In genomic region chr3:129352650-129353588, GRCh38 we compare ENCODE assay signal across 24 cellular contexts.
DNase-seq lines count a peak whose midpoint lies in the region; ATAC-seq and TF ChIP-seq lines count a peak whose summit lies in the region.
"Had no signal": no experiment of that assay in that cellular context is flagged by ENCODE, and none has a peak within 500 bp of the region (broad histone marks: within the 10 kb centered on the region; RNA-seq: fewer than 3 reads in every experiment).

No MANE protein-coding gene starts in this region.

- H3K4me2 ChIP-seq in mesendoderm (ENCODE audit: low read length), result no peak overlapping the region
- H3K4me2 ChIP-seq: KMS-11 had no signal

- no peak overlapping the region for H2AK5ac ChIP-seq in mesendoderm (ENCODE audit: low read length)

- no peaks in the 10 kb centered on the region for H3K9me3 ChIP-seq in heart left ventricle
- H3K9me3 ChIP-seq in esophagus squamous epithelium, result no peaks in the 10 kb centered on the region
- H3K9me3 ChIP-seq in thyroid gland, result no peaks in the 10 kb centered on the region
- H3K9me3 ChIP-seq: upper lobe of right lung had no signal

- H2BK120ac ChIP-seq in mesendoderm (ENCODE audit: low read depth, low read length), result no peak overlapping the region

- H3K79me1 ChIP-seq in mesendoderm (ENCODE audit: low read length), result no peaks in the 10 kb centered on the region

- H3K4me1 ChIP-seq in heart left ventricle (peaks cover 0 to 23% (median 14%) of the 10 kb centered on the region in 12 donors), esophagus squamous epithelium (peaks cover 0 to 20% (median 0%) of the 10 kb centered on the region in 3 donors), mesendoderm (ENCODE audit: control insufficient read depth, low read depth, low read length) (no peaks in the 10 kb centered on the region), thyroid gland (no peaks in the 10 kb centered on the region)
- H3K4me1 ChIP-seq: upper lobe of right lung had no signal

- no peak overlapping the region for H3K56ac ChIP-seq in mesendoderm (ENCODE audit: low read length)

- H4K8ac ChIP-seq in mesendoderm (ENCODE audit: low read depth, low read length), result no peak overlapping the region

- no peak overlapping the region for H3K23ac ChIP-seq in mesendoderm (ENCODE audit: low read length)

- H2BK5ac ChIP-seq in mesendoderm (ENCODE audit: low read length), result no peak overlapping the region

- H3K4ac ChIP-seq in mesendoderm (ENCODE audit: low read depth, low read length), result no peak overlapping the region

- no peak overlapping the region for H3K9ac ChIP-seq in mesendoderm (ENCODE audit: low read length)
- H3K9ac ChIP-seq: KMS-11 had no signal

- no peaks in the 10 kb centered on the region for H3K36me3 ChIP-seq in heart left ventricle
- H3K36me3 ChIP-seq in esophagus squamous epithelium, result no peaks in the 10 kb centered on the region
- H3K36me3 ChIP-seq in mesendoderm (ENCODE audit: control insufficient read depth, insufficient read depth, low read length), result no peaks in the 10 kb centered on the region
- no peaks in the 10 kb centered on the region for H3K36me3 ChIP-seq in thyroid gland
- H3K36me3 ChIP-seq: upper lobe of right lung had no signal

- intact Hi-C loops in heart left ventricle (cut with DNase I) (no loop called here), cardiac septum (cut with DNase I) (no loop called here), esophagus squamous epithelium (cut with DNase I) (no loop called here), thyroid gland (cut with DNase I) (no loop called here)

- peak; percentile 17 to 65 (median 36) for ATAC-seq in heart left ventricle
- ATAC-seq in HG03095 (IDR thresholded peaks at IDR 0.05; ENCODE audit: unreplicated experiment), result no peak
- ATAC-seq: CD8-positive, alpha-beta T cell; upper lobe of right lung had no signal

- TF ChIP-seq POLR2A in heart left ventricle (IDR thresholded peaks at IDR 0.05), result no peak
- no peak for TF ChIP-seq POLR2A in esophagus squamous epithelium (IDR thresholded peaks at IDR 0.05)
- TF ChIP-seq POLR2A in thyroid gland (IDR thresholded peaks at IDR 0.05), result no peak

- no peak overlapping the region for H2BK15ac ChIP-seq in mesendoderm (replicated peaks; ENCODE audit: low read depth)

- H3K79me2 ChIP-seq in mesendoderm (ENCODE audit: control insufficient read depth, insufficient read depth, low read length), result no peaks in the 10 kb centered on the region

- H4K5ac ChIP-seq in mesendoderm (ENCODE audit: low read length), result no peak overlapping the region

- WGBS in heart left ventricle, 4 donors, result 67 to 75% (median 72%) methylated on average over 13 to 14 of the region's 14 CpGs
- 48 to 50% methylated on average over 6 to 9 of the region's 14 CpGs for WGBS in esophagus squamous epithelium, 2 donors
- WGBS in mesendoderm (ENCODE audit: extremely low coverage, insufficient coverage, low lambda C conversion rate), result no CpG with 5 or more reads among the region's 14 CpGs
- 69 to 82% methylated on average over 13 to 14 of the region's 14 CpGs for whole genome bisulfite sequencing in thyroid gland, 2 donors

- H3K4me3 ChIP-seq in heart left ventricle (no peak overlapping the region), esophagus squamous epithelium (no peak overlapping the region), mesendoderm (ENCODE audit: low read length) (no peak overlapping the region), thyroid gland (replicated peaks in 1 of 3) (no peak overlapping the region)
- H3K4me3 ChIP-seq: skin epidermis, upper lobe of right lung had no signal

- TF ChIP-seq CTCF in heart left ventricle (IDR thresholded peaks at IDR 0.05) (peak in 2 of 12 donors; percentile 11 to 18), esophagus squamous epithelium (IDR thresholded peaks at IDR 0.05) (peak in 1 of 6 experiments; percentile 9), thyroid gland (IDR thresholded peaks at IDR 0.05) (no peak)

- DNase-seq in heart left ventricle, result peak in 4 of 5 donors; percentile 49 to 53 (median 51)
- no peak for DNase-seq in cardiac septum (ENCODE audit: low spot score)
- no peak for DNase-seq in esophagus squamous epithelium (lab: John Stamatoyannopoulos, UW)
- DNase-seq in mesendoderm, result peak; percentile 28
- no peak for DNase-seq in thyroid gland
- no peak for DNase-seq in central memory CD4-positive, alpha-beta T cell
- DNase-seq in DMS153 (lab: John Stamatoyannopoulos, UW), result no peak
- DNase-seq: activated CD4-positive, alpha-beta T cell treated with anti-CD3 and anti-CD28 coated beads for 48 hours; activated naive CD4-positive, alpha-beta T cell treated with Interleukin-2 at 50 U/mL for 16 hours; activated T-cell treated with anti-CD3 and anti-CD28 coated beads, Interleukin-2, amount 50 U/mL, for 48 hours; AML-193; amniotic stem cell; CD8-positive, alpha-beta T cell; GOT3; hypothalamus; NCI-H1694; NCI-H2171; NCI-H524 treated with DMSO at 0.1 percent for 48 hours; nephron progenitor cell; upper lobe of right lung had no signal

- H3K18ac ChIP-seq in mesendoderm (ENCODE audit: low read length), result no peak overlapping the region

- H3K27me3 ChIP-seq in heart left ventricle (no peaks in the 10 kb centered on the region), esophagus squamous epithelium (no peaks in the 10 kb centered on the region), mesendoderm (ENCODE audit: insufficient read depth, low read length, poor library complexity) (no peaks in the 10 kb centered on the region), thyroid gland (no peaks in the 10 kb centered on the region)
- H3K27me3 ChIP-seq: upper lobe of right lung had no signal

- peak overlapping the region; percentile 24 to 78 (median 58) for H3K27ac ChIP-seq in heart left ventricle
- peak overlapping the region in 3 of 4 donors; percentile 34 to 62 (median 37) for H3K27ac ChIP-seq in esophagus squamous epithelium
- H3K27ac ChIP-seq in mesendoderm (ENCODE audit: low read depth, low read length), result no peak overlapping the region
- H3K27ac ChIP-seq in thyroid gland, result peak overlapping the region; percentile 6 to 50 (median 38)
- H3K27ac ChIP-seq: KMS-11, upper lobe of right lung, VCaP had no signal

Comparison
In these comparisons a context has a peak if more than half of its experiments do, and no peak if none do; other contexts are left out.
1. DNase-seq: peak in heart left ventricle (4 of 5) and mesendoderm (single experiment); none in cardiac septum (single experiment), esophagus squamous epithelium (single experiment), thyroid gland (0 of 2), central memory CD4-positive, alpha-beta T cell (single experiment) and DMS153 (single experiment).